Comparison of ENCODE assay signal across 5 cellular contexts in genomic region chr11:111928286-111928685, GRCh38. TPM values are rescaled to one million over a fixed set of nuclear protein-coding genes. Genes with fewer than 3 reads are reported as not detected.
"Had no signal": no experiment of that assay in that cellular context is flagged by ENCODE, and none has a peak within 500 bp of the region (broad histone marks: within the 10 kb centered on the region; RNA-seq: fewer than 3 reads in every experiment).

No MANE protein-coding gene starts in this region.

RNA-seq across cellular contexts. Expression of gene C11orf52, which starts 9.6 kb away (rescaled TPM):
- total RNA-seq: HT1080, M059J, OCI-LY7 had no signal

RNA-seq across cellular contexts. Expression of gene HSPB2, which starts 15.8 kb away (rescaled TPM):
- total RNA-seq: HepG2, HT1080, M059J, OCI-LY7, PC-3 had no signal

RNA-seq across cellular contexts. Expression of gene CRYAB, which starts 16.7 kb away (rescaled TPM):
- total RNA-seq: HT1080, OCI-LY7, PC-3 had no signal
